Comparison of ENCODE assay signal across 12 cellular contexts in genomic region chr9:109499061-109499630, GRCh38. TPM values are rescaled to one million over a fixed set of nuclear protein-coding genes. Genes with fewer than 3 reads are reported as not detected.
DNase-seq lines count a peak whose midpoint lies in the region; ATAC-seq, FAIRE-seq and TF ChIP-seq lines count a peak whose summit lies in the region.
"Had no signal": no experiment of that assay in that cellular context is flagged by ENCODE, and none has a peak within 500 bp of the region (broad histone marks: within the 10 kb centered on the region; RNA-seq: fewer than 3 reads in every experiment).

No MANE protein-coding gene starts in this region.

- H3K4me1 ChIP-seq in right lobe of liver = peaks cover 0 to 21% (median 6%) of the 10 kb centered on the region in 4 donors
- H3K4me1 ChIP-seq in thymus (ENCODE audit: control insufficient read depth, insufficient read depth, low read length) = no peaks in the 10 kb centered on the region

- peak; percentile 4 to 38 (median 12) for ATAC-seq in right lobe of liver

- TF ChIP-seq CTCF in bronchial epithelial cell (IDR thresholded peaks at IDR 0.05; ENCODE audit: insufficient read depth, low read length, severe bottlenecking) = no peak
- no peak for TF ChIP-seq CTCF in right lobe of liver (IDR thresholded peaks at IDR 0.05)

- no peaks in the 10 kb centered on the region for H3K9me3 Mint-ChIP-seq in activated CD4-positive, alpha-beta memory T cell treated with anti-CD3 and anti-CD28 coated beads, Interleukin-2, amount 10 ng/mL, durations not matched to agents 7 days and 5 days
- H3K9me3 Mint-ChIP-seq in activated CD4-positive, alpha-beta memory T cell treated with anti-CD3 and anti-CD28 coated beads for 36 hours = no peaks in the 10 kb centered on the region

- H3K9me3 ChIP-seq in right lobe of liver (no peaks in the 10 kb centered on the region), thymus (ENCODE audit: control insufficient read depth) (no peaks in the 10 kb centered on the region)

- no peak for TF ChIP-seq POLR2A in right lobe of liver (IDR thresholded peaks at IDR 0.05)

- no peak for DNase-seq in activated CD4-positive, alpha-beta memory T cell treated with anti-CD3 and anti-CD28 coated beads, Interleukin-2, amount 10 ng/mL, durations not matched to agents 7 days and 5 days
- DNase-seq in activated CD4-positive, alpha-beta memory T cell treated with anti-CD3 and anti-CD28 coated beads for 36 hours = no peak
- no peak for DNase-seq in bronchial epithelial cell (ENCODE audit: low read depth)
- DNase-seq in right lobe of liver = no peak
- DNase-seq in NCI-H1930 (lab: John Stamatoyannopoulos, UW) = no peak
- no peak for DNase-seq in ecto neural progenitor cell (ENCODE audit: low spot score)
- DNase-seq in NCI-H2029 (lab: John Stamatoyannopoulos, UW) = no peak
- DNase-seq: activated T-cell treated with anti-CD3 and anti-CD28 coated beads for 4 hours, AML-193 had no signal

- peaks cover 4% of the 10 kb centered on the region for H3K4me1 Mint-ChIP-seq in activated CD4-positive, alpha-beta memory T cell treated with anti-CD3 and anti-CD28 coated beads, Interleukin-2, amount 10 ng/mL, durations not matched to agents 7 days and 5 days
- H3K4me1 Mint-ChIP-seq in activated CD4-positive, alpha-beta memory T cell treated with anti-CD3 and anti-CD28 coated beads for 36 hours (ENCODE audit: low read depth) = peaks cover 5% of the 10 kb centered on the region

- FAIRE-seq in bronchial epithelial cell (lab: Jason Lieb, UNC) = no peak
- FAIRE-seq: GM12892, RCC 7860 had no signal

- WGBS in right lobe of liver (ENCODE audit: insufficient coverage, low coverage, low lambda C conversion rate, missing lambda C conversion rate) = 25% methylated on average over 10 of the region's 14 CpGs
- 25% methylated on average over 14 of the region's 14 CpGs for WGBS in thymus

- peaks cover 4% of the 10 kb centered on the region for H3K36me3 Mint-ChIP-seq in activated CD4-positive, alpha-beta memory T cell treated with anti-CD3 and anti-CD28 coated beads, Interleukin-2, amount 10 ng/mL, durations not matched to agents 7 days and 5 days (ENCODE audit: low read depth)
- no peaks in the 10 kb centered on the region for H3K36me3 Mint-ChIP-seq in activated CD4-positive, alpha-beta memory T cell treated with anti-CD3 and anti-CD28 coated beads for 36 hours

- H3K27me3 ChIP-seq in bronchial epithelial cell (ENCODE audit: control insufficient read depth, insufficient read depth, low read length) (no peaks in the 10 kb centered on the region), right lobe of liver (no peaks in the 10 kb centered on the region), thymus (ENCODE audit: control insufficient read depth, insufficient read depth) (peaks cover 48% of the 10 kb centered on the region)

- CTCF ChIA-PET in activated CD4-positive, alpha-beta memory T cell treated with anti-CD3 and anti-CD28 coated beads, Interleukin-2, amount 10 ng/mL, durations not matched to agents 7 days and 5 days (lab: Charles Lee) = no interaction called here
- CTCF ChIA-PET in activated CD4-positive, alpha-beta memory T cell treated with anti-CD3 and anti-CD28 coated beads for 36 hours (lab: Charles Lee) = no interaction called here

- intact Hi-C loops in activated CD4-positive, alpha-beta memory T cell treated with anti-CD3 and anti-CD28 coated beads for 36 hours (cut with micrococcal nuclease) = no loop called here
- intact Hi-C loops in right lobe of liver (cut with DNase I) = loop anchor here in 1 of 2 donors (10.0 kb wide), 1 partner anchor 64 kb away; no protein-coding TSS in a partner anchor

- H3K4me3 Mint-ChIP-seq in activated CD4-positive, alpha-beta memory T cell treated with anti-CD3 and anti-CD28 coated beads, Interleukin-2, amount 10 ng/mL, durations not matched to agents 7 days and 5 days = no peak overlapping the region
- H3K4me3 Mint-ChIP-seq in activated CD4-positive, alpha-beta memory T cell treated with anti-CD3 and anti-CD28 coated beads for 36 hours = no peak overlapping the region

- H3K4me3 ChIP-seq in bronchial epithelial cell (ENCODE audit: low read depth, low read length) = peak overlapping the region; percentile 57
- peak overlapping the region; percentile 32 to 60 (median 49) for H3K4me3 ChIP-seq in right lobe of liver
- peak overlapping the region; percentile 7 for H3K4me3 ChIP-seq in thymus (ENCODE audit: low read length)

- POLR2A ChIA-PET in activated CD4-positive, alpha-beta memory T cell treated with anti-CD3 and anti-CD28 coated beads, Interleukin-2, amount 10 ng/mL, durations not matched to agents 7 days and 5 days (lab: Charles Lee) = no interaction called here
- POLR2A ChIA-PET in activated CD4-positive, alpha-beta memory T cell treated with anti-CD3 and anti-CD28 coated beads for 36 hours (lab: Charles Lee) = no interaction called here

- H3K36me3 ChIP-seq in bronchial epithelial cell (ENCODE audit: control insufficient read depth, insufficient read depth, low read length) = no peaks in the 10 kb centered on the region
- H3K36me3 ChIP-seq in right lobe of liver = no peaks in the 10 kb centered on the region
- no peaks in the 10 kb centered on the region for H3K36me3 ChIP-seq in thymus (ENCODE audit: control insufficient read depth, insufficient read depth)

- peaks cover 64% of the 10 kb centered on the region for H3K27me3 Mint-ChIP-seq in activated CD4-positive, alpha-beta memory T cell treated with anti-CD3 and anti-CD28 coated beads, Interleukin-2, amount 10 ng/mL, durations not matched to agents 7 days and 5 days
- peaks cover 52% of the 10 kb centered on the region for H3K27me3 Mint-ChIP-seq in activated CD4-positive, alpha-beta memory T cell treated with anti-CD3 and anti-CD28 coated beads for 36 hours

- peak overlapping the region; percentile 30 for H3K27ac Mint-ChIP-seq in activated CD4-positive, alpha-beta memory T cell treated with anti-CD3 and anti-CD28 coated beads, Interleukin-2, amount 10 ng/mL, durations not matched to agents 7 days and 5 days
- no peak overlapping the region for H3K27ac Mint-ChIP-seq in activated CD4-positive, alpha-beta memory T cell treated with anti-CD3 and anti-CD28 coated beads for 36 hours

- H3K27ac ChIP-seq in right lobe of liver = peak overlapping the region; percentile 63 to 77 (median 70)
- no peak overlapping the region for H3K27ac ChIP-seq in thymus (ENCODE audit: low read depth)

RNA-seq across cellular contexts. Expression of gene PTPN3, which starts 1.0 kb away (rescaled TPM):
- under 1 TPM; 0.20 to 0.35 TPM for total RNA-seq in activated CD4-positive, alpha-beta memory T cell treated with anti-CD3 and anti-CD28 coated beads, Interleukin-2, amount 10 ng/mL, durations not matched to agents 7 days and 5 days
- under 1 TPM; 0.52 to 0.56 TPM for total RNA-seq in activated CD4-positive, alpha-beta memory T cell treated with anti-CD3 and anti-CD28 coated beads for 36 hours
- total RNA-seq in bronchial epithelial cell (14.2 and 26.2 TPM in 2 replicates), right lobe of liver (10 to 100 TPM; 15.0 to 33.3 (median 30.0) TPM)
- polyA plus RNA-seq in thymus = 9.5 TPM

Comparison
In these comparisons a context has a peak if more than half of its experiments do, and no peak if none do; other contexts are left out.
1. H3K4me3 ChIP-seq: peak in every context shown above with its lines; median percentile 57 in bronchial epithelial cell; 49 in right lobe of liver; 7 in thymus.